Comparison of ENCODE assay signal across 14 cellular contexts in genomic region chr9:81371824-81372223, GRCh38.
"Had no signal": no experiment of that assay in that cellular context is flagged by ENCODE, and none has a peak within 500 bp of the region (broad histone marks: within the 10 kb centered on the region; RNA-seq: fewer than 3 reads in every experiment).

No MANE protein-coding gene starts in this region.

- H3K9me3 ChIP-seq: testis had no signal

- DNase-seq: activated CD4-positive, alpha-beta T cell treated with anti-CD3 and anti-CD28 coated beads, Interleukin-2, amount 50 U/mL, for 48 hours; activated CD4-positive, CD25-positive, alpha-beta regulatory T cell treated with anti-CD3 and anti-CD28 coated beads, Interleukin-2, amount 50 U/mL, for 72 hours; activated gamma-delta T cell; activated T-cell treated with anti-CD3 and anti-CD28 coated beads, Interleukin-2, amount 50 U/mL, for 48 hours; amygdala; dermis blood vessel endothelial cell; immature natural killer cell; left cardiac atrium; stimulated activated CD4-positive, alpha-beta T cell treated with anti-CD3 and anti-CD28 coated beads, Interleukin-4, amount 100 ng/mL, for 1 hour; stimulated activated CD8-positive, alpha-beta memory T cell treated with anti-CD3 and anti-CD28 coated beads, Interleukin-4, amount 100 ng/mL, for 48 hours; stimulated activated naive CD8-positive, alpha-beta T cell treated with anti-CD3 and anti-CD28 coated beads, Interleukin-15, Interleukin-2, amounts not matched to agents 100 U/mL and 50 U/mL, for 24 hours; T-helper 17 cell; testis had no signal

- FAIRE-seq: TTC549 had no signal

- H3K27me3 ChIP-seq: testis had no signal

- H3K27ac ChIP-seq: testis had no signal

- ATAC-seq: T-helper 17 cell had no signal

- H3K4me3 ChIP-seq: testis had no signal
